1 cellular context compared by ENCODE assay signal in the genomic region with DNA sequence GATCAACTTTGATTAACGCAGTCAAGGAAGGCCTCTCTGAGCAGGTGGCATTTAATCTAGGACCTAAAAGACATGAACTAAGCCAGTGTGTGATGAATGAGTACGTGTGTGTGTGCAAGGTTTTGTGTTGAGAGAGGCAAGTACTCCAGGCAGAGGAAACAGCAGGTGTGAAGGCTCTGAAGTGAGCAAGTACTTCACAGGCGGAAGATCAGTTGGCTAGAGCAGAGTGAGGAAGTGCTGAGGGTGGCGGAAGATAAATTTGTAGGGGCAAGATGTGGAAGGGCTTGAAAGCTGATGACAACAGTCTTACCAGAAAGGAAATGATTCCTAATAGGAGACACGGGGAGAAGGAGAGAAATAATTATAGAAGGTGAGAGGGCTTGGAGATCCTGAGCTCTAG.
TF ChIP-seq lines count a peak whose summit lies in the region.

No MANE protein-coding gene starts in this region.

TF ChIP-seq in H1, 55 proteins besides CTCF, POLR2A, EP300 and RAD21:
- TF ChIP-seq HDAC2 (IDR thresholded peaks at IDR 0.05; ENCODE audit: borderline replicate concordance in 1 of 2, low read depth in 2 of 2, low read length in 2 of 2) (no peak), BRCA1 (IDR thresholded peaks at IDR 0.05; ENCODE audit: low read depth, low read length) (no peak), SP2 (IDR thresholded peaks at IDR 0.05; ENCODE audit: low read length) (no peak), CHD2 (IDR thresholded peaks at IDR 0.05; ENCODE audit: low read length) (no peak), CHD1 (IDR thresholded peaks at IDR 0.05; ENCODE audit: low read depth, low read length) (no peak), POU5F1 (IDR thresholded peaks at IDR 0.05; ENCODE audit: low read depth, low read length) (no peak), NANOG (IDR thresholded peaks at IDR 0.05; ENCODE audit: insufficient read depth, low read depth, low read length, poor library complexity, severe bottlenecking) (no peak), CREB1 (IDR thresholded peaks at IDR 0.05) (no peak), JUN (IDR thresholded peaks at IDR 0.05; ENCODE audit: low read depth, low read length) (no peak), KDM5A (IDR thresholded peaks at IDR 0.05; ENCODE audit: low read length) (no peak), KDM1A (IDR thresholded peaks at IDR 0.05; ENCODE audit: borderline replicate concordance, low read length) (no peak), YY1 (IDR thresholded peaks at IDR 0.05; ENCODE audit: low read depth, low read length) (no peak), BACH1 (IDR thresholded peaks at IDR 0.05; ENCODE audit: low read length) (no peak), SIX5 (IDR thresholded peaks at IDR 0.05; ENCODE audit: low read depth, low read length) (no peak)
- TF ChIP-seq, protein P1, sequence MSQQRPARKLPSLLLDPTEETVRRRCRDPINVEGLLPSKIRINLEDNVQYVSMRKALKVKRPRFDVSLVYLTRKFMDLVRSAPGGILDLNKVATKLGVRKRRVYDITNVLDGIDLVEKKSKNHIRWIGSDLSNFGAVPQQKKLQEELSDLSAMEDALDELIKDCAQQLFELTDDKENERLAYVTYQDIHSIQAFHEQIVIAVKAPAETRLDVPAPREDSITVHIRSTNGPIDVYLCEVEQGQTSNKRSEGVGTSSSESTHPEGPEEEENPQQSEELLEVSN (IDR thresholded peaks at IDR 0.05) = no peak
